22 cellular contexts compared by ENCODE assay signal in the genomic region with DNA sequence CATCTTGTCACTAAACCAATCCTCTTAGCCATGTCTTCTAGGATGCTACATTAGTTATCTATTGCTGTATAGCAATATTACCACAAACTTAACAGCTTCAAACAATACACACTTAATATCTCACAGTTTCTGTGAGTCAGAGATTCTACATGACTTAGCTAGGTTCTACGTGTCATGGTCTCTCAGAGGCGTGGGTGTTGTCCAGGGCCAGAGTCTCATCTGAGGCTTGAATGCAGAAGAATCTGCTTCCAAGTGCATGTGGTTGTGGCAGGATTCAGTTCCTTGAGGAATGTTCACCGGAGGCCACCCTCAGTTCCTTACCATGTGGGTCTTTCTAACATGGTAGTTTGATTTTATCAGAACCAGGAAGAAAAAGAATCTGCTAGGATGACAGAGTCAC. TPM values are rescaled to one million over a fixed set of nuclear protein-coding genes. Genes with fewer than 3 reads are reported as not detected.
A peak's percentile ranks its signal among the peaks of the same experiment; 100 is the strongest.
DNase-seq lines count a peak whose midpoint lies in the region; ATAC-seq and TF ChIP-seq lines count a peak whose summit lies in the region.
"Had no signal": no experiment of that assay in that cellular context is flagged by ENCODE, and none has a peak within 500 bp of the region (broad histone marks: within the 10 kb centered on the region; RNA-seq: fewer than 3 reads in every experiment).

No MANE protein-coding gene starts in this region.

- H3K27me3 Mint-ChIP-seq in stimulated activated naive CD8-positive, alpha-beta T cell treated with anti-CD3 and anti-CD28 coated beads, Interleukin-15, Interleukin-2, amounts not matched to agents 100 ng/mL and 50 ng/mL, for 24 hours, result no peaks in the 10 kb centered on the region
- H3K27me3 Mint-ChIP-seq: CD4-positive, alpha-beta memory T cell; IgD-negative memory B cell had no signal

- no peak overlapping the region for H3K9ac ChIP-seq in mesenchymal stem cell (ENCODE audit: low read length)
- H3K9ac ChIP-seq: BLaER1 had no signal

- no peak for TF ChIP-seq CTCF in brain microvascular endothelial cell (IDR thresholded peaks at IDR 0.05; ENCODE audit: low read depth, low read length, missing control alignments)

- no peak overlapping the region for H2BK5ac ChIP-seq in mesenchymal stem cell (ENCODE audit: low read depth, low read length, poor library complexity, severe bottlenecking)

- H3K9me3 Mint-ChIP-seq in stimulated activated naive CD8-positive, alpha-beta T cell treated with anti-CD3 and anti-CD28 coated beads, Interleukin-15, Interleukin-2, amounts not matched to agents 100 ng/mL and 50 ng/mL, for 24 hours, result no peaks in the 10 kb centered on the region

- no peak overlapping the region for H4K91ac ChIP-seq in mesenchymal stem cell (ENCODE audit: low read length)

- in situ Hi-C loops in brain microvascular endothelial cell (cut with HindIII; ENCODE audit: low pct_ligation_motif_present, low sequenced_read_pairs), result no loop called here

- no peak overlapping the region for H2BK15ac ChIP-seq in mesenchymal stem cell (ENCODE audit: low read depth, poor library complexity, severe bottlenecking)

- no peak overlapping the region for H2AK5ac ChIP-seq in mesenchymal stem cell (ENCODE audit: low read length, severe bottlenecking)

- no peak overlapping the region for H2AFZ ChIP-seq in mesenchymal stem cell (ENCODE audit: low read depth, low read length)

- H3K4me1 Mint-ChIP-seq in stimulated activated naive CD8-positive, alpha-beta T cell treated with anti-CD3 and anti-CD28 coated beads, Interleukin-15, Interleukin-2, amounts not matched to agents 100 ng/mL and 50 ng/mL, for 24 hours (ENCODE audit: low read depth), result no peaks in the 10 kb centered on the region

- DNase-seq in stimulated activated naive CD8-positive, alpha-beta T cell treated with anti-CD3 and anti-CD28 coated beads, Interleukin-15, Interleukin-2, amounts not matched to agents 100 U/mL and 50 U/mL, for 24 hours, result no peak
- peak; percentile 9 for DNase-seq in brain microvascular endothelial cell
- peak; percentile 16 for DNase-seq in iris pigment epithelial cell (ENCODE audit: low read depth)
- DNase-seq in mesenchymal stem cell, result no peak
- no peak for DNase-seq in amniotic stem cell (lab: John Stamatoyannopoulos, UW)
- no peak for DNase-seq in DMS114 treated with DMSO at 0.1 percent for 48 hours (lab: John Stamatoyannopoulos, UW; ENCODE audit: unreplicated experiment)
- DNase-seq: DMS53, Karpas-422, NCI-H1092 treated with DMSO at 0.1 percent for 48 hours, NCI-H2081, NCI-H2171 treated with DMSO at 0.1 percent for 48 hours, NCI-H446 treated with DMSO at 0.1 percent for 48 hours, NCI-H69 had no signal

- H3K4me3 Mint-ChIP-seq in stimulated activated naive CD8-positive, alpha-beta T cell treated with anti-CD3 and anti-CD28 coated beads, Interleukin-15, Interleukin-2, amounts not matched to agents 100 ng/mL and 50 ng/mL, for 24 hours, result no peak overlapping the region
- H3K4me3 Mint-ChIP-seq: CD4-positive, alpha-beta memory T cell; IgD-negative memory B cell had no signal

- H3K27me3 ChIP-seq in brain microvascular endothelial cell (replicated peaks) (no peaks in the 10 kb centered on the region), mesenchymal stem cell (ENCODE audit: control insufficient read depth in 1 of 2, insufficient read depth in 1 of 2, low read length in 2 of 2) (no peaks in the 10 kb centered on the region)
- H3K27me3 ChIP-seq: SJSA1 had no signal

- H3K4ac ChIP-seq in mesenchymal stem cell (ENCODE audit: low read depth in 1 of 2, low read length in 2 of 2), result no peak overlapping the region

- H3K27ac ChIP-seq in brain microvascular endothelial cell (no peak overlapping the region), mesenchymal stem cell (ENCODE audit: low read length, poor library complexity, severe bottlenecking) (no peak overlapping the region)
- H3K27ac ChIP-seq: BLaER1, HL-60, SJSA1 had no signal

- H3K14ac ChIP-seq in mesenchymal stem cell (ENCODE audit: low read length in 2 of 2), result no peak overlapping the region

- no peak overlapping the region for H2BK120ac ChIP-seq in mesenchymal stem cell (ENCODE audit: low read depth, low read length)

- no peak overlapping the region for H2BK12ac ChIP-seq in mesenchymal stem cell (ENCODE audit: low read length in 2 of 2)

- no peak overlapping the region for H3K4me2 ChIP-seq in mesenchymal stem cell (ENCODE audit: low read length, poor library complexity, severe bottlenecking)
- H3K4me2 ChIP-seq: BLaER1 had no signal

- no peaks in the 10 kb centered on the region for H3K36me3 ChIP-seq in brain microvascular endothelial cell (replicated peaks)
- no peaks in the 10 kb centered on the region for H3K36me3 ChIP-seq in mesenchymal stem cell (ENCODE audit: control insufficient read depth in 1 of 2, insufficient read depth in 2 of 2, low read depth in 1 of 2, low read length in 2 of 2)
- H3K36me3 ChIP-seq: BLaER1, HAP-1, SJSA1 had no signal

- H3K36me3 Mint-ChIP-seq in stimulated activated naive CD8-positive, alpha-beta T cell treated with anti-CD3 and anti-CD28 coated beads, Interleukin-15, Interleukin-2, amounts not matched to agents 100 ng/mL and 50 ng/mL, for 24 hours (ENCODE audit: low read depth), result no peaks in the 10 kb centered on the region
- H3K36me3 Mint-ChIP-seq: CD4-positive, alpha-beta memory T cell; IgD-negative memory B cell had no signal

- H4K8ac ChIP-seq in mesenchymal stem cell (ENCODE audit: low read length), result no peak overlapping the region

- ATAC-seq in stimulated activated naive CD8-positive, alpha-beta T cell treated with anti-CD3 and anti-CD28 coated beads, Interleukin-15, Interleukin-2, amounts not matched to agents 100 U/mL and 50 U/mL, for 24 hours, result no peak
- no peak for ATAC-seq in GM18867 (IDR thresholded peaks at IDR 0.05; ENCODE audit: unreplicated experiment)
- ATAC-seq: Panc1 had no signal

- H3K18ac ChIP-seq in mesenchymal stem cell (ENCODE audit: low read depth in 1 of 2, low read length in 2 of 2), result no peak overlapping the region

- H3K4me1 ChIP-seq in mesenchymal stem cell (ENCODE audit: control insufficient read depth, insufficient read depth, low read depth, low read length), result peaks cover 2% of the 10 kb centered on the region
- H3K4me1 ChIP-seq: BLaER1, HAP-1, SJSA1 had no signal

- H3K23ac ChIP-seq in mesenchymal stem cell (ENCODE audit: low read length in 2 of 2), result no peak overlapping the region

- 85% methylated on average over 2 of the region's 3 CpGs for WGBS in mesenchymal stem cell

- no peaks in the 10 kb centered on the region for H3K9me3 ChIP-seq in mesenchymal stem cell (ENCODE audit: control insufficient read depth, low read length)
- H3K9me3 ChIP-seq: BLaER1, HAP-1, SJSA1 had no signal

- H3K4me3 ChIP-seq in brain microvascular endothelial cell (ENCODE audit: low read depth, low read length), result no peak overlapping the region
- no peak overlapping the region for H3K4me3 ChIP-seq in mesenchymal stem cell (ENCODE audit: insufficient read depth in 1 of 2, low read depth in 1 of 2, low read length in 2 of 2)
- H3K4me3 ChIP-seq: BLaER1, HAP-1, SJSA1 had no signal

- H3K27ac Mint-ChIP-seq in stimulated activated naive CD8-positive, alpha-beta T cell treated with anti-CD3 and anti-CD28 coated beads, Interleukin-15, Interleukin-2, amounts not matched to agents 100 ng/mL and 50 ng/mL, for 24 hours, result peak overlapping the region; percentile 36
- H3K27ac Mint-ChIP-seq: CD4-positive, alpha-beta memory T cell; IgD-negative memory B cell had no signal

- H3K79me1 ChIP-seq in mesenchymal stem cell (replicated peaks; ENCODE audit: low read length, poor library complexity, severe bottlenecking), result no peaks in the 10 kb centered on the region

RNA-seq across cellular contexts. Expression of a gene that starts 26.4 kb away (rescaled TPM):
- not detected for polyA plus RNA-seq in mesenchymal stem cell (2013, experiment 1 of 2)
- not detected for polyA plus RNA-seq in mesenchymal stem cell (2013, experiment 2 of 2)

Comparison
In these comparisons a context has a peak if more than half of its experiments do, and no peak if none do; other contexts are left out.
1. DNase-seq: peak in brain microvascular endothelial cell (single experiment) and iris pigment epithelial cell (single experiment); none in stimulated activated naive CD8-positive, alpha-beta T cell treated with anti-CD3 and anti-CD28 coated beads, Interleukin-15, Interleukin-2, amounts not matched to agents 100 U/mL and 50 U/mL, for 24 hours (single experiment), mesenchymal stem cell (single experiment), amniotic stem cell (single experiment) and DMS114 treated with DMSO at 0.1 percent for 48 hours (single experiment).